In the genomic region with DNA sequence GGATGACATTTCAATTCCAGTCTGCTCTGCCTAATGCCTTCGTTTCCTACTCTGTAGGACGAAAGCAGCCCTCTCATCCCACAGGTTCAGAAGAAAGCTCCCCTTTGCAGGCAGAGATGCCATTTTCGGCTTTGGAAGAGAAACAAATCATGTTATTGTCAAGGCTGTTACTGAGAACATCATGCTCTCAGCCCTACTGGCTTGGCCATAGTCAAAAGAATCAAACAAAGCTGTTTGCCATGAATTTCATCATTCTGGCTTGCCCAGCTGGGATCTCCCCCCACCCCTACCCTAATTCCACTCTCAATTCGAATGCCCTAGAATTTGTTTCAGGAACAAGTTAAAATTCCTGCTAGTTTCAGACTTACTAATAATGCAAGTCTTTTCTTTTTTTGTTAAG, we compare ENCODE assay signal across 19 cellular contexts.
DNase-seq lines count a peak whose midpoint lies in the region; ATAC-seq and TF ChIP-seq lines count a peak whose summit lies in the region.
"Had no signal": no experiment of that assay in that cellular context is flagged by ENCODE, and none has a peak within 500 bp of the region (broad histone marks: within the 10 kb centered on the region; RNA-seq: fewer than 3 reads in every experiment).

No MANE protein-coding gene starts in this region.

- TF ChIP-seq CTCF in GM23338 (conservative IDR thresholded peaks at IDR 0.05; ENCODE audit: low read depth in 2 of 2) (no peak), brain (conservative IDR thresholded peaks at IDR 0.05) (no peak), glutamatergic neuron (IDR thresholded peaks at IDR 0.05; ENCODE audit: partially characterized antibody, unreplicated experiment) (no peak)

- H3K27ac ChIP-seq in GM23338 (ENCODE audit: low read depth), result no peak overlapping the region
- H3K27ac ChIP-seq: VCaP had no signal

- no peak overlapping the region for H3K4me3 ChIP-seq in GM23338

- no peaks in the 10 kb centered on the region for H3K27me3 ChIP-seq in GM23338 (ENCODE audit: insufficient read depth)

- peaks cover 15% of the 10 kb centered on the region for H3K27me3 Mint-ChIP-seq in GM23338 (ENCODE audit: insufficient read depth, low read depth, poor library complexity)
- peaks cover 6% of the 10 kb centered on the region for H3K27me3 Mint-ChIP-seq in brain
- H3K27me3 Mint-ChIP-seq in glutamatergic neuron (ENCODE audit: unreplicated experiment), result peaks cover 14% of the 10 kb centered on the region

- no peaks in the 10 kb centered on the region for H3F3A ChIP-seq in GM23338 (replicated peaks; ENCODE audit: low read depth)

- no peaks in the 10 kb centered on the region for H4K20me1 ChIP-seq in GM23338 (replicated peaks; ENCODE audit: insufficient read depth)

- ATAC-seq in GM23338 (no peak), GM19467 (IDR thresholded peaks at IDR 0.05; ENCODE audit: unreplicated experiment) (no peak), GM18873 (IDR thresholded peaks at IDR 0.05; ENCODE audit: low FRiP score, unreplicated experiment) (no peak)
- ATAC-seq: stimulated activated memory B cell treated with anti-CD40 and anti-IgM and Interleukin-4, amounts not matched to agents 10 μg/mL and 1 μg/mL and 100 μg/mL, for 72 hours had no signal

- H3K9me2 ChIP-seq in GM23338 (ENCODE audit: insufficient read depth), result no peaks in the 10 kb centered on the region

- H3K36me3 Mint-ChIP-seq in GM23338 (ENCODE audit: low read depth), result no peaks in the 10 kb centered on the region
- no peaks in the 10 kb centered on the region for H3K36me3 Mint-ChIP-seq in brain
- H3K36me3 Mint-ChIP-seq in glutamatergic neuron (ENCODE audit: unreplicated experiment), result no peaks in the 10 kb centered on the region
- H3K36me3 Mint-ChIP-seq: stimulated activated memory B cell treated with anti-CD40 and anti-IgM and Interleukin-4, amounts not matched to agents 10 μg/mL and 1 μg/mL and 100 μg/mL, for 72 hours; type B pancreatic cell had no signal

- no peaks in the 10 kb centered on the region for H3K4me1 ChIP-seq in GM23338 (ENCODE audit: insufficient read depth)

- no peaks in the 10 kb centered on the region for H3K36me3 ChIP-seq in GM23338 (ENCODE audit: insufficient read depth)

- DNase-seq in GM23338 (ENCODE audit: low spot score), result no peak
- DNase-seq in glutamatergic neuron, result no peak
- DNase-seq in pons (ENCODE audit: low spot score), result peak; percentile 90
- no peak for DNase-seq in OCI-M1 (lab: John Stamatoyannopoulos, UW)
- no peak for DNase-seq in NCI-H526 (lab: John Stamatoyannopoulos, UW)
- DNase-seq: activated gamma-delta T cell, cerebellar nuclear complex, KBM-7, kidney glomerular epithelial cell, MV-4-11, NCI-H526 treated with DMSO at 0.1 percent for 48 hours had no signal

- H3K4me3 Mint-ChIP-seq in GM23338, result no peak overlapping the region
- H3K4me3 Mint-ChIP-seq in brain, result peak overlapping the region in 2 of 5 experiments; percentile 22 to 31
- H3K4me3 Mint-ChIP-seq in glutamatergic neuron (ENCODE audit: unreplicated experiment), result no peak overlapping the region
- H3K4me3 Mint-ChIP-seq: nephron; stimulated activated memory B cell treated with anti-CD40 and anti-IgM and Interleukin-4, amounts not matched to agents 10 μg/mL and 1 μg/mL and 100 μg/mL, for 72 hours; T-helper 1 cell treated with Interleukin-12 subunit alpha and Interleukin-12 subunit beta and Interleukin-4 antibody, amounts not matched to agents 30 μg/mL and 1 μg/mL, for 36 hours; type B pancreatic cell had no signal

- no peak overlapping the region for H3K27ac Mint-ChIP-seq in GM23338
- H3K27ac Mint-ChIP-seq in brain, result peak overlapping the region; percentile 35 to 95 (median 50)
- peak overlapping the region; percentile 60 for H3K27ac Mint-ChIP-seq in glutamatergic neuron (ENCODE audit: unreplicated experiment)
- H3K27ac Mint-ChIP-seq: nephron; stimulated activated memory B cell treated with anti-CD40 and anti-IgM and Interleukin-4, amounts not matched to agents 10 μg/mL and 1 μg/mL and 100 μg/mL, for 72 hours; T-helper 1 cell treated with Interleukin-12 subunit alpha and Interleukin-12 subunit beta and Interleukin-4 antibody, amounts not matched to agents 30 μg/mL and 1 μg/mL, for 36 hours; type B pancreatic cell had no signal

- no peaks in the 10 kb centered on the region for H3K79me2 ChIP-seq in GM23338 (replicated peaks; ENCODE audit: insufficient read depth)

- peak overlapping the region; percentile 43; the same call in 1 of the 2 replicates for H2AFZ ChIP-seq in GM23338

- H3K4me1 Mint-ChIP-seq in GM23338, result peaks cover 8% of the 10 kb centered on the region; the same call in 1 of the 3 replicates
- peaks cover 37% of the 10 kb centered on the region for H3K4me1 Mint-ChIP-seq in brain
- peaks cover 3% of the 10 kb centered on the region for H3K4me1 Mint-ChIP-seq in glutamatergic neuron (ENCODE audit: low read depth, unreplicated experiment)
- H3K4me1 Mint-ChIP-seq: stimulated activated memory B cell treated with anti-CD40 and anti-IgM and Interleukin-4, amounts not matched to agents 10 μg/mL and 1 μg/mL and 100 μg/mL, for 72 hours had no signal

- H3K9me3 Mint-ChIP-seq in GM23338 (no peaks in the 10 kb centered on the region), brain (peaks cover 6 to 15% (median 12%) of the 10 kb centered on the region in 5 experiments), glutamatergic neuron (ENCODE audit: unreplicated experiment) (peaks cover 9% of the 10 kb centered on the region)

- H3K4me2 ChIP-seq in GM23338, result no peak overlapping the region

TF ChIP-seq in GM23338, 12 proteins besides CTCF, POLR2A, EP300 and RAD21 (continues in another document):
- TF ChIP-seq POLR2AphosphoS5 (IDR thresholded peaks at IDR 0.05; ENCODE audit: low read depth), result no peak
- TF ChIP-seq ZNF331 (CRISPR knock-in tag; IDR thresholded peaks at IDR 0.05; ENCODE audit: low read depth), result no peak
- TF ChIP-seq EZH2 (IDR thresholded peaks at IDR 0.05; ENCODE audit: low read depth, unreplicated experiment), result no peak
- TF ChIP-seq, protein P1, sequence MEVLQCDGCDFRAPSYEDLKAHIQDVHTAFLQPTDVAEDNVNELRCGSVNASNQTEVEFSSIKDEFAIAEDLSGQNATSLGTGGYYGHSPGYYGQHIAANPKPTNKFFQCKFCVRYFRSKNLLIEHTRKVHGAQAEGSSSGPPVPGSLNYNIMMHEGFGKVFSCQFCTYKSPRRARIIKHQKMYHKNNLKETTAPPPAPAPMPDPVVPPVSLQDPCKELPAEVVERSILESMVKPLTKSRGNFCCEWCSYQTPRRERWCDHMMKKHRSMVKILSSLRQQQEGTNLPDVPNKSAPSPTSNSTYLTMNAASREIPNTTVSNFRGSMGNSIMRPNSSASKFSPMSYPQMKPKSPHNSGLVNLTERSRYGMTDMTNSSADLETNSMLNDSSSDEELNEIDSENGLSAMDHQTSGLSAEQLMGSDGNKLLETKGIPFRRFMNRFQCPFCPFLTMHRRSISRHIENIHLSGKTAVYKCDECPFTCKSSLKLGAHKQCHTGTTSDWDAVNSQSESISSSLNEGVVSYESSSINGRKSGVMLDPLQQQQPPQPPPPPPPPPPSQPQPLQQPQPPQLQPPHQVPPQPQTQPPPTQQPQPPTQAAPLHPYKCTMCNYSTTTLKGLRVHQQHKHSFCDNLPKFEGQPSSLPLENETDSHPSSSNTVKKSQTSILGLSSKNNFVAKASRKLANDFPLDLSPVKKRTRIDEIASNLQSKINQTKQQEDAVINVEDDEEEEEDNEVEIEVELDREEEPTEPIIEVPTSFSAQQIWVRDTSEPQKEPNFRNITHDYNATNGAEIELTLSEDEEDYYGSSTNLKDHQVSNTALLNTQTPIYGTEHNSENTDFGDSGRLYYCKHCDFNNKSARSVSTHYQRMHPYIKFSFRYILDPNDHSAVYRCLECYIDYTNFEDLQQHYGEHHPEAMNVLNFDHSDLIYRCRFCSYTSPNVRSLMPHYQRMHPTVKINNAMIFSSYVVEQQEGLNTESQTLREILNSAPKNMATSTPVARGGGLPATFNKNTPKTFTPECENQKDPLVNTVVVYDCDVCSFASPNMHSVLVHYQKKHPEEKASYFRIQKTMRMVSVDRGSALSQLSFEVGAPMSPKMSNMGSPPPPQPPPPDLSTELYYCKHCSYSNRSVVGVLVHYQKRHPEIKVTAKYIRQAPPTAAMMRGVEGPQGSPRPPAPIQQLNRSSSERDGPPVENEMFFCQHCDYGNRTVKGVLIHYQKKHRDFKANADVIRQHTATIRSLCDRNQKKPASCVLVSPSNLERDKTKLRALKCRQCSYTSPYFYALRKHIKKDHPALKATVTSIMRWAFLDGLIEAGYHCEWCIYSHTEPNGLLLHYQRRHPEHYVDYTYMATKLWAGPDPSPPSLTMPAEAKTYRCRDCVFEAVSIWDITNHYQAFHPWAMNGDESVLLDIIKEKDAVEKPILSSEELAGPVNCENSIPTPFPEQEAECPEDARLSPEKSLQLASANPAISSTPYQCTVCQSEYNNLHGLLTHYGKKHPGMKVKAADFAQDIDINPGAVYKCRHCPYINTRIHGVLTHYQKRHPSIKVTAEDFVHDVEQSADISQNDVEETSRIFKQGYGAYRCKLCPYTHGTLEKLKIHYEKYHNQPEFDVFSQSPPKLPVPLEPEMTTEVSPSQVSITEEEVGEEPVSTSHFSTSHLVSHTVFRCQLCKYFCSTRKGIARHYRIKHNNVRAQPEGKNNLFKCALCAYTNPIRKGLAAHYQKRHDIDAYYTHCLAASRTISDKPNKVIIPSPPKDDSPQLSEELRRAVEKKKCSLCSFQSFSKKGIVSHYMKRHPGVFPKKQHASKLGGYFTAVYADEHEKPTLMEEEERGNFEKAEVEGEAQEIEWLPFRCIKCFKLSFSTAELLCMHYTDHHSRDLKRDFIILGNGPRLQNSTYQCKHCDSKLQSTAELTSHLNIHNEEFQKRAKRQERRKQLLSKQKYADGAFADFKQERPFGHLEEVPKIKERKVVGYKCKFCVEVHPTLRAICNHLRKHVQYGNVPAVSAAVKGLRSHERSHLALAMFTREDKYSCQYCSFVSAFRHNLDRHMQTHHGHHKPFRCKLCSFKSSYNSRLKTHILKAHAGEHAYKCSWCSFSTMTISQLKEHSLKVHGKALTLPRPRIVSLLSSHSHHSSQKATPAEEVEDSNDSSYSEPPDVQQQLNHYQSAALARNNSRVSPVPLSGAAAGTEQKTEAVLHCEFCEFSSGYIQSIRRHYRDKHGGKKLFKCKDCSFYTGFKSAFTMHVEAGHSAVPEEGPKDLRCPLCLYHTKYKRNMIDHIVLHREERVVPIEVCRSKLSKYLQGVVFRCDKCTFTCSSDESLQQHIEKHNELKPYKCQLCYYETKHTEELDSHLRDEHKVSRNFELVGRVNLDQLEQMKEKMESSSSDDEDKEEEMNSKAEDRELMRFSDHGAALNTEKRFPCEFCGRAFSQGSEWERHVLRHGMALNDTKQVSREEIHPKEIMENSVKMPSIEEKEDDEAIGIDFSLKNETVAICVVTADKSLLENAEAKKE (CRISPR knock-in tag; IDR thresholded peaks at IDR 0.05), result no peak
- TF ChIP-seq NANOG (IDR thresholded peaks at IDR 0.05; ENCODE audit: borderline replicate concordance), result no peak
- TF ChIP-seq JUNB (IDR thresholded peaks at IDR 0.05; ENCODE audit: unreplicated experiment), result no peak
